In genomic region chr19:55679343-55680257, GRCh38 we compare ENCODE assay signal across 12 cellular contexts. TPM values are rescaled to one million over a fixed set of nuclear protein-coding genes. Genes with fewer than 3 reads are reported as not detected.
DNase-seq lines count a peak whose midpoint lies in the region; ATAC-seq and TF ChIP-seq lines count a peak whose summit lies in the region.
"Had no signal": no experiment of that assay in that cellular context is flagged by ENCODE, and none has a peak within 500 bp of the region (broad histone marks: within the 10 kb centered on the region; RNA-seq: fewer than 3 reads in every experiment).

No MANE protein-coding gene starts in this region.

- no peak for DNase-seq in CD8-positive, alpha-beta memory T cell
- peak; percentile 74 for DNase-seq in HCEC 1CT
- DNase-seq in adrenal gland: peak in 1 of 7 donors; percentile 46
- DNase-seq in lower lobe of right lung: peak; percentile 43
- DNase-seq: anterior cingulate cortex; Caco-2; NCI-H2029; posterior cingulate gyrus; stimulated activated CD4-positive, alpha-beta T cell treated with anti-CD3 and anti-CD28 coated beads, Interleukin-4, amount 100 ng/mL, for 4 hours had no signal

- no peak for TF ChIP-seq POLR2A in adrenal gland (IDR thresholded peaks at IDR 0.05)

- H3K4me1 ChIP-seq in CD8-positive, alpha-beta memory T cell (ENCODE audit: insufficient read depth, low read length): peaks cover 24% of the 10 kb centered on the region
- H3K4me1 ChIP-seq in adrenal gland (replicated peaks in 1 of 2): peaks cover 71 to 81% of the 10 kb centered on the region in 2 donors
- H3K4me1 ChIP-seq in lower lobe of right lung: peaks cover 55% of the 10 kb centered on the region

- ATAC-seq in lower lobe of right lung (no peak), GM21360 (IDR thresholded peaks at IDR 0.05; ENCODE audit: unreplicated experiment) (no peak), HG03571 (IDR thresholded peaks at IDR 0.05; ENCODE audit: unreplicated experiment) (no peak), HG02884 (IDR thresholded peaks at IDR 0.05; ENCODE audit: unreplicated experiment) (no peak)

- no peaks in the 10 kb centered on the region for H3K9me3 Mint-ChIP-seq in CD8-positive, alpha-beta memory T cell

- no peaks in the 10 kb centered on the region for H3K9me3 ChIP-seq in CD8-positive, alpha-beta memory T cell (ENCODE audit: low read length)
- H3K9me3 ChIP-seq in adrenal gland (replicated peaks in 1 of 3): no peaks in the 10 kb centered on the region
- no peaks in the 10 kb centered on the region for H3K9me3 ChIP-seq in lower lobe of right lung
- H3K9me3 ChIP-seq: Caco-2 had no signal

- H3K4me1 Mint-ChIP-seq in CD8-positive, alpha-beta memory T cell: peaks cover 34 to 73% (median 41%) of the 10 kb centered on the region in 3 donors

- H3K27me3 ChIP-seq in CD8-positive, alpha-beta memory T cell (ENCODE audit: insufficient read depth, low read length, poor library complexity, severe bottlenecking): no peaks in the 10 kb centered on the region
- H3K27me3 ChIP-seq in adrenal gland: no peaks in the 10 kb centered on the region
- H3K27me3 ChIP-seq in lower lobe of right lung (ENCODE audit: low read depth): no peaks in the 10 kb centered on the region

- no peak overlapping the region for H3K27ac ChIP-seq in CD8-positive, alpha-beta memory T cell (ENCODE audit: low read depth, low read length)
- peak overlapping the region in 3 of 5 donors; percentile 59 to 88 (median 87) for H3K27ac ChIP-seq in adrenal gland
- H3K27ac ChIP-seq in lower lobe of right lung: no peak overlapping the region

- peaks cover 32% of the 10 kb centered on the region for H3K36me3 ChIP-seq in CD8-positive, alpha-beta memory T cell (ENCODE audit: insufficient read depth, low read length)
- peaks cover 0 to 52% of the 10 kb centered on the region in 2 donors for H3K36me3 ChIP-seq in adrenal gland (replicated peaks in 1 of 2)
- H3K36me3 ChIP-seq in lower lobe of right lung: peaks cover 62% of the 10 kb centered on the region

- CTCF ChIA-PET in CD8-positive, alpha-beta memory T cell (lab: Charles Lee): no interaction called here

- intact Hi-C loops in adrenal gland (cut with DNase I) (no loop called here), lower lobe of right lung (cut with DNase I) (no loop called here)

- peaks cover 0 to 74% (median 7%) of the 10 kb centered on the region in 3 donors for H3K36me3 Mint-ChIP-seq in CD8-positive, alpha-beta memory T cell

- POLR2A ChIA-PET in CD8-positive, alpha-beta memory T cell (lab: Charles Lee): no interaction called here

- 58 to 69% (median 63%) methylated on average over 17 to 24 of the region's 24 CpGs for WGBS in adrenal gland, 4 donors

- TF ChIP-seq CTCF in adrenal gland (IDR thresholded peaks at IDR 0.05) (no peak), lower lobe of right lung (IDR thresholded peaks at IDR 0.05) (no peak)

- peak overlapping the region in 5 of 8 donors; percentile 21 to 66 (median 36) for H3K27ac Mint-ChIP-seq in CD8-positive, alpha-beta memory T cell

- H3K4me3 ChIP-seq in CD8-positive, alpha-beta memory T cell (ENCODE audit: low read length): no peak overlapping the region
- H3K4me3 ChIP-seq in adrenal gland (no peak overlapping the region), lower lobe of right lung (no peak overlapping the region)

- peak overlapping the region in 2 of 7 donors; percentile 27 to 54 for H3K4me3 Mint-ChIP-seq in CD8-positive, alpha-beta memory T cell

- H3K27me3 Mint-ChIP-seq in CD8-positive, alpha-beta memory T cell: no peaks in the 10 kb centered on the region

RNA-seq across cellular contexts. Expression of gene EPN1, which starts 4.6 kb away (rescaled TPM):
- 10 to 100 TPM; 39.0 to 40.2 TPM for total RNA-seq in CD8-positive, alpha-beta memory T cell
- polyA plus RNA-seq in CD8-positive, alpha-beta memory T cell: 20.2 TPM
- total RNA-seq in adrenal gland (100 to 1,000 TPM; 119 to 235 (median 162) TPM), lower lobe of right lung (105 TPM)
- 100 to 1,000 TPM in 1 of 3 donors, 10 to 100 TPM in 2; 27.8 to 151 (median 77.1) TPM for polyA plus RNA-seq in adrenal gland

RNA-seq across cellular contexts. Expression of gene U2AF2, which starts 24.8 kb away (rescaled TPM):
- 100 to 1,000 TPM; 374 to 386 TPM for total RNA-seq in CD8-positive, alpha-beta memory T cell
- polyA plus RNA-seq in CD8-positive, alpha-beta memory T cell: 9.5 TPM
- total RNA-seq in adrenal gland (100 to 1,000 TPM in 6 of 8 donors, 10 to 100 TPM in 2; 76.0 to 178 (median 122) TPM), lower lobe of right lung (143 TPM)
- polyA plus RNA-seq in adrenal gland: 100 to 1,000 TPM in 1 of 3 donors, 10 to 100 TPM in 2; 58.9 to 243 (median 85.3) TPM

RNA-seq across cellular contexts. Expression of gene CCDC106, which starts 31.6 kb away (rescaled TPM):
- total RNA-seq in CD8-positive, alpha-beta memory T cell: 1 to 10 TPM; 2.0 to 2.2 TPM
- polyA plus RNA-seq in CD8-positive, alpha-beta memory T cell: 0.54 TPM
- total RNA-seq in adrenal gland (10 to 100 TPM; 22.1 to 42.8 (median 27.9) TPM), lower lobe of right lung (11.6 TPM)
- polyA plus RNA-seq in adrenal gland: 10 to 100 TPM; 14.8 to 63.8 (median 42.8) TPM

RNA-seq across cellular contexts. Expression of gene ZNF581, which starts 36.2 kb away (rescaled TPM):
- total RNA-seq in CD8-positive, alpha-beta memory T cell: 10 to 100 TPM; 32.8 to 34.4 TPM
- 23.4 TPM for polyA plus RNA-seq in CD8-positive, alpha-beta memory T cell
- total RNA-seq in adrenal gland (10 to 100 TPM; 16.8 to 55.7 (median 23.7) TPM), lower lobe of right lung (22.7 TPM)
- 10 to 100 TPM in 2 of 3 donors, 1 to 10 TPM in 1; 8.7 to 23.3 (median 22.4) TPM for polyA plus RNA-seq in adrenal gland

RNA-seq across cellular contexts. Expression of gene ZNF580, which starts 38.8 kb away (rescaled TPM):
- total RNA-seq in CD8-positive, alpha-beta memory T cell: 10 to 100 TPM; 39.6 to 41.3 TPM
- polyA plus RNA-seq in CD8-positive, alpha-beta memory T cell: 15.2 TPM
- 10 to 100 TPM; 23.3 to 68.7 (median 46.0) TPM for total RNA-seq in adrenal gland
- polyA plus RNA-seq in adrenal gland: 100 to 1,000 TPM in 1 of 3 donors, 10 to 100 TPM in 2; 16.6 to 101 (median 97.5) TPM
- 35.2 TPM for total RNA-seq in lower lobe of right lung

Comparison
In these comparisons a context has a peak if more than half of its experiments do, and no peak if none do; other contexts are left out.
1. DNase-seq: peak in HCEC 1CT (single experiment) and lower lobe of right lung (single experiment); none in CD8-positive, alpha-beta memory T cell (0 of 5).
2. H3K27ac ChIP-seq: peak in adrenal gland (3 of 5); none in CD8-positive, alpha-beta memory T cell (single experiment) and lower lobe of right lung (single experiment).